14 cellular contexts compared by ENCODE assay signal in genomic region chr22:33914699-33915098, GRCh38. TPM values are rescaled to one million over a fixed set of nuclear protein-coding genes. Genes with fewer than 3 reads are reported as not detected.
DNase-seq lines count a peak whose midpoint lies in the region; ATAC-seq and TF ChIP-seq lines count a peak whose summit lies in the region.
"Had no signal": no experiment of that assay in that cellular context is flagged by ENCODE, and none has a peak within 500 bp of the region (broad histone marks: within the 10 kb centered on the region; RNA-seq: fewer than 3 reads in every experiment).

No MANE protein-coding gene starts in this region.

- H2AFZ ChIP-seq in GM23338 = no peak overlapping the region
- H2AFZ ChIP-seq in neural progenitor cell (replicated peaks) = no peak overlapping the region
- H2AFZ ChIP-seq: GM23248 had no signal

- H3K79me2 ChIP-seq in GM23338 (replicated peaks; ENCODE audit: insufficient read depth) (peaks cover 100% of the 10 kb centered on the region), neural progenitor cell (ENCODE audit: low read depth) (peaks cover 99% of the 10 kb centered on the region)

- H3K27ac ChIP-seq in GM23338 (ENCODE audit: low read depth) (no peak overlapping the region; the same call in 1 of the 2 replicates), HUES64 (ENCODE audit: low read depth, low read length) (no peak overlapping the region), iPS-18a (ENCODE audit: low read length) (no peak overlapping the region), neural progenitor cell (peak overlapping the region; percentile 68), foreskin keratinocyte (no peak overlapping the region)
- H3K27ac ChIP-seq: C4-2B, GM23248 had no signal

- H3K4me1 ChIP-seq in GM23338 (ENCODE audit: insufficient read depth) = peaks cover 83% of the 10 kb centered on the region
- H3K4me1 ChIP-seq in HUES64 (ENCODE audit: insufficient read depth, low read length) = peaks cover 60% of the 10 kb centered on the region
- peaks cover 50% of the 10 kb centered on the region for H3K4me1 ChIP-seq in iPS-18a (ENCODE audit: control insufficient read depth, low read depth, low read length)
- peaks cover 42% of the 10 kb centered on the region for H3K4me1 ChIP-seq in neural progenitor cell
- H3K4me1 ChIP-seq in foreskin keratinocyte = no peaks in the 10 kb centered on the region
- H3K4me1 ChIP-seq: BE2C, Caco-2 had no signal

- H3K4me3 ChIP-seq in GM23338 (peak overlapping the region; percentile 14), HUES64 (ENCODE audit: low read length) (0 out of 2 replicates have a peak overlapping the region, but pooled peaks have one; percentile 2), iPS-18a (ENCODE audit: low read length) (peak overlapping the region; percentile 18), neural progenitor cell (no peak overlapping the region)
- H3K4me3 ChIP-seq: GM23248, K562 had no signal

- peaks cover 14% of the 10 kb centered on the region for H3K27me3 Mint-ChIP-seq in GM23338 (ENCODE audit: insufficient read depth, low read depth, poor library complexity)
- H3K27me3 Mint-ChIP-seq in neural progenitor cell (ENCODE audit: insufficient read depth, low read depth) = peaks cover 4% of the 10 kb centered on the region

- ATAC-seq in GM23338 = no peak
- no peak for ATAC-seq in foreskin keratinocyte
- ATAC-seq: K562 had no signal

- WGBS in HUES64 = 53% methylated on average over 1 of the region's 1 CpG

- no peak overlapping the region for H3K27ac Mint-ChIP-seq in GM23338
- no peak overlapping the region for H3K27ac Mint-ChIP-seq in neural progenitor cell
- H3K27ac Mint-ChIP-seq: CD4-positive, alpha-beta T cell had no signal

- H3K4me2 ChIP-seq in GM23338 (peak overlapping the region; percentile 95), neural progenitor cell (peak overlapping the region; percentile 55)

- H3K9me2 ChIP-seq in GM23338 (ENCODE audit: insufficient read depth) = no peaks in the 10 kb centered on the region

- H4K20me1 ChIP-seq in GM23338 (replicated peaks; ENCODE audit: insufficient read depth) (peaks cover 85% of the 10 kb centered on the region), neural progenitor cell (ENCODE audit: low read depth) (peaks cover 53% of the 10 kb centered on the region)

- H3K9me3 Mint-ChIP-seq in GM23338 (no peaks in the 10 kb centered on the region; the same call in 2 of the 3 replicates), neural progenitor cell (peaks cover 7% of the 10 kb centered on the region)

- DNase-seq in GM23338 (ENCODE audit: low spot score) = peak; percentile 30
- no peak for DNase-seq in neural progenitor cell (ENCODE audit: low spot score)
- no peak for DNase-seq in germinal center (ENCODE audit: low spot score)
- no peak for DNase-seq in foreskin keratinocyte
- DNase-seq in SHP77 (lab: John Stamatoyannopoulos, UW) = no peak
- DNase-seq: BE2C; Caco-2; CD4-positive, alpha-beta T cell; GM23248; IMR-90 had no signal

- H3K4me1 Mint-ChIP-seq in GM23338 (peaks cover 79% of the 10 kb centered on the region), neural progenitor cell (peaks cover 44% of the 10 kb centered on the region)

- H3F3A ChIP-seq in GM23338 (replicated peaks; ENCODE audit: low read depth) = 0 out of 2 replicates have a peak, but pooled peaks cover 3% of the 10 kb centered on the region
- H3F3A ChIP-seq in neural progenitor cell (ENCODE audit: low read depth) = peaks cover 27% of the 10 kb centered on the region

- H3K36me3 Mint-ChIP-seq in GM23338 (ENCODE audit: low read depth) (peaks cover 57% of the 10 kb centered on the region), neural progenitor cell (peaks cover 31% of the 10 kb centered on the region)

- peak overlapping the region; percentile 35; the same call in 1 of the 3 replicates for H3K4me3 Mint-ChIP-seq in GM23338
- no peak overlapping the region for H3K4me3 Mint-ChIP-seq in neural progenitor cell
- H3K4me3 Mint-ChIP-seq: CD4-positive, alpha-beta T cell had no signal

- H3K36me3 ChIP-seq in GM23338 (ENCODE audit: insufficient read depth) (no peaks in the 10 kb centered on the region), HUES64 (ENCODE audit: insufficient read depth, low read length) (peaks cover 11% of the 10 kb centered on the region; the same call in 1 of the 2 replicates), iPS-18a (ENCODE audit: control insufficient read depth, low read depth, low read length) (peaks cover 5% of the 10 kb centered on the region), neural progenitor cell (no peaks in the 10 kb centered on the region)
- H3K36me3 ChIP-seq: BE2C had no signal

- H3K9me3 ChIP-seq in HUES64 (ENCODE audit: insufficient read depth, low read depth, low read length) (no peaks in the 10 kb centered on the region), iPS-18a (ENCODE audit: control insufficient read depth, low read depth, low read length) (no peaks in the 10 kb centered on the region), neural progenitor cell (ENCODE audit: low read depth) (no peaks in the 10 kb centered on the region)
- H3K9me3 ChIP-seq: BE2C, Caco-2 had no signal

- H3K9ac ChIP-seq in HUES64 (ENCODE audit: low read depth, low read length) (no peak overlapping the region), iPS-18a (ENCODE audit: low read length) (no peak overlapping the region), neural progenitor cell (no peak overlapping the region)
- H3K9ac ChIP-seq: GM23248 had no signal

- no peak for TF ChIP-seq CTCF in GM23338 (conservative IDR thresholded peaks at IDR 0.05; ENCODE audit: low read depth in 2 of 2)
- TF ChIP-seq CTCF in neural progenitor cell (IDR thresholded peaks at IDR 0.05) = no peak
- no peak for TF ChIP-seq CTCF in foreskin keratinocyte (conservative IDR thresholded peaks at IDR 0.05)

- H3K27me3 ChIP-seq in GM23338 (ENCODE audit: insufficient read depth) (peaks cover 11% of the 10 kb centered on the region), HUES64 (ENCODE audit: insufficient read depth, low read length) (peaks cover 4% of the 10 kb centered on the region; the same call in 1 of the 2 replicates), iPS-18a (ENCODE audit: control insufficient read depth, insufficient read depth, low read length) (peaks cover 16% of the 10 kb centered on the region), neural progenitor cell (peaks cover 11% of the 10 kb centered on the region), foreskin keratinocyte (no peaks in the 10 kb centered on the region)

RNA-seq across cellular contexts. Expression of gene LARGE1, which starts 5.6 kb away (rescaled TPM):
- total RNA-seq in GM23338 (2014; rRNA removed; shearing (Covaris generic)) = 62.4 and 75.6 TPM in 2 replicates
- polyA plus RNA-seq in GM23338 (2016; fragmentation: Nextera tagmentation; extraction: Ambion mirVana) = 12.8 and 13.5 TPM in 2 replicates
- 28.9 TPM for polyA plus RNA-seq in HUES64 (2013, experiment 1 of 2)
- polyA plus RNA-seq in HUES64 (2013, experiment 2 of 2) = 30.0 TPM
- 24.9 and 30.8 TPM in 2 replicates for total RNA-seq in neural progenitor cell (ENCODE audit: low replicate concordance)
- 8.1 and 8.8 TPM in 2 replicates for total RNA-seq in foreskin keratinocyte
- polyA plus RNA-seq in foreskin keratinocyte = 3.6 and 3.7 TPM in 2 replicates
